ENCODE assay signal across 8 cellular contexts in genomic region chr9:134136997-134137302, GRCh38. TPM values are rescaled to one million over a fixed set of nuclear protein-coding genes. Genes with fewer than 3 reads are reported as not detected.
DNase-seq lines count a peak whose midpoint lies in the region; ATAC-seq and TF ChIP-seq lines count a peak whose summit lies in the region.

No MANE protein-coding gene starts in this region.

- H3K27ac ChIP-seq in SJSA1: no peak overlapping the region; the same call in 1 of the 2 replicates

- no peak for TF ChIP-seq CTCF in GM12875 (IDR thresholded peaks at IDR 0.05; ENCODE audit: borderline replicate concordance, insufficient read depth, low read depth, low read length)
- TF ChIP-seq CTCF in fibroblast of mammary gland (conservative IDR thresholded peaks at IDR 0.05; ENCODE audit: control insufficient read depth, insufficient read depth, low read depth, low read length): no peak
- TF ChIP-seq CTCF in retinal pigment epithelial cell (conservative IDR thresholded peaks at IDR 0.05; ENCODE audit: low read depth, low read length): no peak

- H3K4me3 ChIP-seq in GM12875 (ENCODE audit: low read depth, low read length) (peak overlapping the region; percentile 90), SJSA1 (peak overlapping the region; percentile 69), fibroblast of mammary gland (ENCODE audit: control insufficient read depth, low read depth, low read length) (peak overlapping the region; percentile 91), retinal pigment epithelial cell (ENCODE audit: low read length) (peak overlapping the region; percentile 86)

- no peak for ATAC-seq in GM18519 (IDR thresholded peaks at IDR 0.05; ENCODE audit: low FRiP score, unreplicated experiment)
- no peak for ATAC-seq in HG03280 (IDR thresholded peaks at IDR 0.05; ENCODE audit: unreplicated experiment)

- peaks cover 48% of the 10 kb centered on the region for H3K36me3 ChIP-seq in SJSA1

- H3K27me3 ChIP-seq in SJSA1 (replicated peaks): no peaks in the 10 kb centered on the region

- DNase-seq in SJSA1 (ENCODE audit: low read depth in 1 of 2, low spot score in 2 of 2) (no peak), fibroblast of mammary gland (ENCODE audit: low read depth) (no peak), retinal pigment epithelial cell (ENCODE audit: low read depth) (no peak), SW 1271 (lab: John Stamatoyannopoulos, UW) (no peak), GOT3 (lab: John Stamatoyannopoulos, UW) (no peak)

- no peaks in the 10 kb centered on the region for H3K9me3 ChIP-seq in SJSA1 (replicated peaks)

- H3K4me1 ChIP-seq in SJSA1 (replicated peaks): peaks cover 14% of the 10 kb centered on the region

RNA-seq across cellular contexts. Expression of gene WDR5, which starts 1.1 kb away (rescaled TPM):
- total RNA-seq in SJSA1 (2014; rRNA removed; shearing (Covaris generic)): 16.9 and 26.7 TPM in 2 replicates

RNA-seq across cellular contexts. Expression of gene RNU6ATAC, which starts 27.4 kb away (rescaled TPM):
- total RNA-seq in SJSA1 (2014; rRNA removed; shearing (Covaris generic)): not detected in 2 replicates
